In the genomic region with DNA sequence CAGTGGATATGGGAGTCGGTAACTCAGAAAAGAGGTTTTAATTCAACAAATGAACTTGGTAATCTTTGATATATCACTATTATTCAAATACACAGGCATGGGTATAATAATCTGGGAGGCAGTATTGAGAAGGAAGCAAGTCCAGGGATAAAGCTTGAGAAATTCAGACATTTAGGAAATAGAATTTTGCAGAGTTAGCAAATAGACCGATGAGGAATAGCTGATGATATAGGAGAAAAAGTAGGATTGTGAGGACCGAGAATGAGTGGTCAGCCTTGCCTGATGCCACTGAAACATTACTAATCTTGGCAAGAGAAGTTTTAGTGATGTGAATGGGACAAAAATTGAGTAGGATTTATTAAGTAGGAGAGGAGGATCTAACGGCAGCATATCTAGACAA, we compare ENCODE assay signal across 31 cellular contexts.
"Had no signal": no experiment of that assay in that cellular context is flagged by ENCODE, and none has a peak within 500 bp of the region (broad histone marks: within the 10 kb centered on the region; RNA-seq: fewer than 3 reads in every experiment).

No MANE protein-coding gene starts in this region.

- H3K4me3 Mint-ChIP-seq: natural killer cell; nephron; neural progenitor cell; stimulated activated memory B cell treated with anti-CD40 and anti-IgM and Interleukin-4, amounts not matched to agents 10 μg/mL and 1 μg/mL and 100 μg/mL, for 72 hours; stimulated activated naive CD8-positive, alpha-beta T cell treated with anti-CD3 and anti-CD28 coated beads, Interleukin-15, amount 100 ng/mL, for 72 hours; type B pancreatic cell had no signal

- H3K27me3 ChIP-seq: neural progenitor cell, ovary, spleen, suprapubic skin, testis, tibial artery, transverse colon, upper lobe of right lung, uterus had no signal

- DNase-seq: natural killer cell; occipital lobe; ovary; posterior cingulate gyrus; psoas muscle; right cardiac atrium; spleen; stimulated activated CD4-positive, alpha-beta T cell treated with anti-CD3 and anti-CD28 coated beads, Interleukin-12 subunit alpha, Interleukin-12 subunit beta, amount 100 ng/mL, for 4 hours; stimulated activated CD4-positive, alpha-beta T cell treated with anti-CD3 and anti-CD28 coated beads, Interleukin-1b, Interleukin-23, amount 100 ng/mL, for 48 hours; stimulated activated CD4-positive, alpha-beta T cell treated with anti-CD3 and anti-CD28 coated beads, Interleukin-4, amount 100 ng/mL, for 1 hour; stimulated activated CD4-positive, alpha-beta T cell treated with anti-CD3 and anti-CD28 coated beads, Interleukin-4, amount 100 ng/mL, for 4 hours; stimulated activated CD8-positive, alpha-beta memory T cell treated with anti-CD3 and anti-CD28 coated beads, Interleukin-4, amount 100 ng/mL, for 48 hours; stimulated activated naive CD4-positive, alpha-beta T cell; stimulated activated naive CD8-positive, alpha-beta T cell treated with anti-CD3 and anti-CD28 coated beads, Interleukin-15, amount 100 ng/mL, for 72 hours; stimulated activated naive CD8-positive, alpha-beta T cell treated with anti-CD3 and anti-CD28 coated beads, Interleukin-15, Interleukin-2, amounts not matched to agents 100 U/mL and 50 U/mL, for 24 hours; substantia nigra; testis; tibial artery; transverse colon; upper lobe of right lung; uterus had no signal

- H3K4me2 ChIP-seq: neural progenitor cell, smooth muscle cell had no signal

- H3K9me3 ChIP-seq: ovary, psoas muscle, testis, tibial artery, transverse colon, upper lobe of right lung, uterus had no signal

- ATAC-seq: natural killer cell; psoas muscle; right cardiac atrium; sciatic nerve; stimulated activated memory B cell treated with anti-CD40 and anti-IgM and Interleukin-4, amounts not matched to agents 10 μg/mL and 1 μg/mL and 100 μg/mL, for 72 hours; stimulated activated naive CD8-positive, alpha-beta T cell treated with anti-CD3 and anti-CD28 coated beads, Interleukin-15, amount 100 ng/mL, for 72 hours; stimulated activated naive CD8-positive, alpha-beta T cell treated with anti-CD3 and anti-CD28 coated beads, Interleukin-15, Interleukin-2, amounts not matched to agents 100 U/mL and 50 U/mL, for 24 hours; upper lobe of right lung had no signal

- H3K36me3 ChIP-seq: neural progenitor cell, ovary, spleen, suprapubic skin, tibial artery, transverse colon, upper lobe of right lung, uterus had no signal

- H3K27ac Mint-ChIP-seq: natural killer cell; nephron; neural progenitor cell; progenitor cell of endocrine pancreas; stimulated activated memory B cell treated with anti-CD40 and anti-IgM and Interleukin-4, amounts not matched to agents 10 μg/mL and 1 μg/mL and 100 μg/mL, for 72 hours; type B pancreatic cell had no signal

- H3K27me3 Mint-ChIP-seq: progenitor cell of endocrine pancreas; stimulated activated memory B cell treated with anti-CD40 and anti-IgM and Interleukin-4, amounts not matched to agents 10 μg/mL and 1 μg/mL and 100 μg/mL, for 72 hours; stimulated activated naive CD8-positive, alpha-beta T cell treated with anti-CD3 and anti-CD28 coated beads, Interleukin-15, amount 100 ng/mL, for 72 hours; type B pancreatic cell had no signal

- H3K4me3 ChIP-seq: neural progenitor cell, ovary, psoas muscle, skin epidermis, smooth muscle cell, spleen, suprapubic skin, testis, tibial artery, transverse colon, upper lobe of right lung, uterus had no signal

- H3K9me3 Mint-ChIP-seq: type B pancreatic cell had no signal

- H3K4me1 ChIP-seq: neural progenitor cell, parathyroid adenoma, psoas muscle, spleen, suprapubic skin, testis, tibial artery, transverse colon, upper lobe of right lung, uterus had no signal

- H3K4me1 Mint-ChIP-seq: natural killer cell; nephron; neural progenitor cell; stimulated activated memory B cell treated with anti-CD40 and anti-IgM and Interleukin-4, amounts not matched to agents 10 μg/mL and 1 μg/mL and 100 μg/mL, for 72 hours; stimulated activated naive CD8-positive, alpha-beta T cell treated with anti-CD3 and anti-CD28 coated beads, Interleukin-15, amount 100 ng/mL, for 72 hours had no signal

- H3K27ac ChIP-seq: neural progenitor cell, ovary, parathyroid adenoma, psoas muscle, skin epidermis, spleen, suprapubic skin, testis, tibial artery, transverse colon, upper lobe of right lung, uterus had no signal

- H3K9ac ChIP-seq: neural progenitor cell, parathyroid adenoma had no signal

- H3K36me3 Mint-ChIP-seq: natural killer cell; neural progenitor cell; stimulated activated memory B cell treated with anti-CD40 and anti-IgM and Interleukin-4, amounts not matched to agents 10 μg/mL and 1 μg/mL and 100 μg/mL, for 72 hours; type B pancreatic cell had no signal

- H2AFZ ChIP-seq: neural progenitor cell, parathyroid adenoma had no signal
